Comparison of ENCODE assay signal across 13 cellular contexts in genomic region chr2:39875182-39875913, GRCh38.
DNase-seq lines count a peak whose midpoint lies in the region; ATAC-seq, FAIRE-seq and TF ChIP-seq lines count a peak whose summit lies in the region.
"Had no signal": no experiment of that assay in that cellular context is flagged by ENCODE, and none has a peak within 500 bp of the region (broad histone marks: within the 10 kb centered on the region; RNA-seq: fewer than 3 reads in every experiment).

No MANE protein-coding gene starts in this region.

- no peaks in the 10 kb centered on the region for H3K4me1 ChIP-seq in colonic mucosa

- H3K36me3 Mint-ChIP-seq in stimulated activated memory B cell treated with anti-CD40 and anti-IgM and Interleukin-4, amounts not matched to agents 10 μg/mL and 1 μg/mL and 100 μg/mL, for 72 hours: peaks cover 5% of the 10 kb centered on the region

- H3K27ac ChIP-seq in colonic mucosa: no peak overlapping the region
- H3K27ac ChIP-seq: 22Rv1 had no signal

- H3K9ac ChIP-seq in colonic mucosa (ENCODE audit: low read depth in 2 of 2, low read length in 2 of 2): no peak overlapping the region

- no peak overlapping the region for H3K4me3 ChIP-seq in colonic mucosa

- no peaks in the 10 kb centered on the region for H3K36me3 ChIP-seq in colonic mucosa

- H3K27ac Mint-ChIP-seq in stimulated activated memory B cell treated with anti-CD40 and anti-IgM and Interleukin-4, amounts not matched to agents 10 μg/mL and 1 μg/mL and 100 μg/mL, for 72 hours: no peak overlapping the region
- H3K27ac Mint-ChIP-seq: activated T-helper 1 cell treated with anti-CD3 and anti-CD28 coated beads, Interleukin-12 subunit alpha, Interleukin-12 subunit beta, Interleukin-2, Interleukin-4 antibody, amounts not matched to agents 30 ng/mL and 10 ng/mL and 1 ng/mL, durations not matched to agents 14 hours and 24 hours and 36 hours; T-helper 2 cell treated with Interferon-gamma antibody and Interleukin-4, amounts not matched to agents 5 μg/mL and 100 μg/mL, for 36 hours had no signal

- peaks cover 18% of the 10 kb centered on the region for H3K27me3 Mint-ChIP-seq in stimulated activated memory B cell treated with anti-CD40 and anti-IgM and Interleukin-4, amounts not matched to agents 10 μg/mL and 1 μg/mL and 100 μg/mL, for 72 hours

- intact Hi-C loops in colonic mucosa (cut with DNase I): no loop called here

- H3K4me1 Mint-ChIP-seq in stimulated activated memory B cell treated with anti-CD40 and anti-IgM and Interleukin-4, amounts not matched to agents 10 μg/mL and 1 μg/mL and 100 μg/mL, for 72 hours: no peaks in the 10 kb centered on the region

- peaks cover 3% of the 10 kb centered on the region for H3K9me3 Mint-ChIP-seq in stimulated activated memory B cell treated with anti-CD40 and anti-IgM and Interleukin-4, amounts not matched to agents 10 μg/mL and 1 μg/mL and 100 μg/mL, for 72 hours
- H3K9me3 Mint-ChIP-seq: activated T-helper 1 cell treated with anti-CD3 and anti-CD28 coated beads, Interleukin-12 subunit alpha, Interleukin-12 subunit beta, Interleukin-2, Interleukin-4 antibody, amounts not matched to agents 30 ng/mL and 10 ng/mL and 1 ng/mL, durations not matched to agents 14 hours and 24 hours and 36 hours; T-helper 2 cell treated with Interferon-gamma antibody and Interleukin-4, amounts not matched to agents 5 μg/mL and 100 μg/mL, for 36 hours had no signal

- FAIRE-seq in urothelium cell line (lab: Jason Lieb, UNC): no peak
- FAIRE-seq: endometrium had no signal

- no peak for ATAC-seq in stimulated activated memory B cell treated with anti-CD40 and anti-IgM and Interleukin-4, amounts not matched to agents 10 μg/mL and 1 μg/mL and 100 μg/mL, for 72 hours

- no peak for TF ChIP-seq CTCF in colonic mucosa (IDR thresholded peaks at IDR 0.05)

- no peaks in the 10 kb centered on the region for H3K27me3 ChIP-seq in colonic mucosa

- H3K9me3 ChIP-seq in colonic mucosa: no peaks in the 10 kb centered on the region

- no peak overlapping the region for H3K4me3 Mint-ChIP-seq in stimulated activated memory B cell treated with anti-CD40 and anti-IgM and Interleukin-4, amounts not matched to agents 10 μg/mL and 1 μg/mL and 100 μg/mL, for 72 hours
- H3K4me3 Mint-ChIP-seq: activated T-helper 1 cell treated with anti-CD3 and anti-CD28 coated beads, Interleukin-12 subunit alpha, Interleukin-12 subunit beta, Interleukin-2, Interleukin-4 antibody, amounts not matched to agents 30 ng/mL and 10 ng/mL and 1 ng/mL, durations not matched to agents 14 hours and 24 hours and 36 hours; T-helper 2 cell treated with Interferon-gamma antibody and Interleukin-4, amounts not matched to agents 5 μg/mL and 100 μg/mL, for 36 hours had no signal

- DNase-seq in DMS 273 (lab: John Stamatoyannopoulos, UW; ENCODE audit: unreplicated experiment) (peak; percentile 18), DMS 273 treated with DMSO at 0.1 percent for 48 hours (lab: John Stamatoyannopoulos, UW) (no peak), colonic mucosa (peak; percentile 22), medulla oblongata (ENCODE audit: extremely low spot score) (peak; percentile 77), urothelium cell line (ENCODE audit: low spot score) (peak; percentile 34), NOMO-1 treated with dmso at 0.1 percent for 144 hours (lab: John Stamatoyannopoulos, UW; ENCODE audit: unreplicated experiment) (no peak), NCI-H526 treated with DMSO at 0.1 percent for 48 hours (lab: John Stamatoyannopoulos, UW) (no peak)
- DNase-seq: NCI-H2227 treated with DMSO at 0.1 percent for 48 hours had no signal

Comparison
In these comparisons a context has a peak if more than half of its experiments do, and no peak if none do; other contexts are left out.
1. DNase-seq: peak in DMS 273 (single experiment), colonic mucosa (single experiment), medulla oblongata (single experiment) and urothelium cell line (single experiment); none in DMS 273 treated with DMSO at 0.1 percent for 48 hours (single experiment), NOMO-1 treated with dmso at 0.1 percent for 144 hours (single experiment) and NCI-H526 treated with DMSO at 0.1 percent for 48 hours (single experiment).